ENCODE assay signal across 2 cellular contexts in genomic region chr5:9710069-9710468, GRCh38.
TF ChIP-seq lines count a peak whose summit lies in the region.

No MANE protein-coding gene starts in this region.

TF ChIP-seq in IMR-90, 13 proteins besides CTCF, POLR2A, EP300 and RAD21 (continued from another document):
- TF ChIP-seq USF2 (IDR thresholded peaks at IDR 0.05; ENCODE audit: low read depth, low read length) = no peak
- no peak for TF ChIP-seq MAFK (IDR thresholded peaks at IDR 0.05; ENCODE audit: low read depth, low read length)
- TF ChIP-seq BHLHE40 (IDR thresholded peaks at IDR 0.05; ENCODE audit: low read depth, low read length) = no peak
- TF ChIP-seq MXI1 (IDR thresholded peaks at IDR 0.05; ENCODE audit: borderline replicate concordance, low read depth, low read length) = no peak
- TF ChIP-seq CHD1 (IDR thresholded peaks at IDR 0.05; ENCODE audit: low read depth, low read length) = no peak
- TF ChIP-seq RCOR1 (IDR thresholded peaks at IDR 0.05; ENCODE audit: insufficient replicate concordance, low read length) = no peak
- TF ChIP-seq ELK1 (IDR thresholded peaks at IDR 0.05; ENCODE audit: borderline replicate concordance, low read depth, low read length) = no peak
- no peak for TF ChIP-seq MAZ (IDR thresholded peaks at IDR 0.05; ENCODE audit: borderline replicate concordance, low read depth, low read length)

TF ChIP-seq in HepG2, 621 proteins besides CTCF, POLR2A, EP300 and RAD21 (continued from another document):
- TF ChIP-seq SRSF9 (IDR thresholded peaks at IDR 0.05; ENCODE audit: borderline replicate concordance, insufficient read depth, low read depth, low read length, poor library complexity, severe bottlenecking) (no peak), KDM1A (CRISPR knock-in tag; IDR thresholded peaks at IDR 0.05) (no peak), ZNF883 (CRISPR knock-in tag; IDR thresholded peaks at IDR 0.05; ENCODE audit: not compliant biosample characterization) (no peak), DRAP1 (CRISPR knock-in tag; IDR thresholded peaks at IDR 0.05) (no peak)
